Comparison of ENCODE assay signal across 18 cellular contexts in genomic region chr6:151260191-151260590, GRCh38.
"Had no signal": no experiment of that assay in that cellular context is flagged by ENCODE, and none has a peak within 500 bp of the region (broad histone marks: within the 10 kb centered on the region; RNA-seq: fewer than 3 reads in every experiment).

No MANE protein-coding gene starts in this region.

- H3K27ac ChIP-seq: lower lobe of right lung had no signal

- ATAC-seq: activated CD8-positive, alpha-beta memory T cell treated with anti-CD3 and anti-CD28 coated beads, Interleukin-2, amount 10 ng/mL, durations not matched to agents 7 days and 5 days; activated T-helper 17 cell treated with anti-CD3 and anti-CD28 coated beads, Interleukin-2, amount 50 U/mL, for 72 hours; lower lobe of right lung; natural killer cell treated with Interleukin-12 subunit alpha and Interleukin-12 subunit beta and Interleukin-15 and Interleukin-18, amount 100 ng/mL, for 72 hours had no signal

- DNase-seq: activated CD4-positive, alpha-beta memory T cell treated with anti-CD3 and anti-CD28 coated beads, Interleukin-2, amount 10 ng/mL, durations not matched to agents 7 days and 5 days; activated CD4-positive, alpha-beta T cell treated with anti-CD3 and anti-CD28 coated beads for 48 hours; activated CD4-positive, CD25-positive, alpha-beta regulatory T cell; activated CD8-positive, alpha-beta memory T cell treated with anti-CD3 and anti-CD28 coated beads, Interleukin-2, amount 10 ng/mL, durations not matched to agents 7 days and 5 days; activated naive CD4-positive, alpha-beta T cell; activated naive CD8-positive, alpha-beta T cell treated with anti-CD3 and anti-CD28 coated beads for 36 hours; activated T-cell treated with anti-CD3 and anti-CD28 coated beads, Interleukin-2, amount 50 U/mL, for 1 hour; amniotic stem cell; cortex of kidney; effector CD4-positive, alpha-beta T cell; left cardiac atrium; lower lobe of right lung; stimulated activated CD4-positive, alpha-beta T cell treated with anti-CD3 and anti-CD28 coated beads, Interleukin-2, amount 100 ng/mL, for 24 hours had no signal

- H3K36me3 Mint-ChIP-seq: activated CD8-positive, alpha-beta memory T cell treated with anti-CD3 and anti-CD28 coated beads, Interleukin-2, amount 10 ng/mL, durations not matched to agents 7 days and 5 days; activated naive CD8-positive, alpha-beta T cell treated with anti-CD3 and anti-CD28 coated beads for 36 hours; natural killer cell treated with Interleukin-12 subunit alpha and Interleukin-12 subunit beta and Interleukin-15 and Interleukin-18, amount 100 ng/mL, for 72 hours had no signal

- H3K27ac Mint-ChIP-seq: activated CD4-positive, alpha-beta memory T cell treated with anti-CD3 and anti-CD28 coated beads, Interleukin-2, amount 10 ng/mL, durations not matched to agents 7 days and 5 days; activated CD8-positive, alpha-beta memory T cell treated with anti-CD3 and anti-CD28 coated beads, Interleukin-2, amount 10 ng/mL, durations not matched to agents 7 days and 5 days; activated naive CD8-positive, alpha-beta T cell treated with anti-CD3 and anti-CD28 coated beads for 36 hours; activated T-helper 17 cell treated with anti-CD3 and anti-CD28 coated beads, Interleukin-2, amount 50 U/mL, for 72 hours; natural killer cell treated with Interleukin-12 subunit alpha and Interleukin-12 subunit beta and Interleukin-15 and Interleukin-18, amount 100 ng/mL, for 72 hours; stimulated activated naive CD8-positive, alpha-beta T cell treated with anti-CD3 and anti-CD28 coated beads, Interleukin-15, Interleukin-2, amounts not matched to agents 100 ng/mL and 50 ng/mL, for 24 hours; T-helper 2 cell treated with Interferon-gamma antibody and Interleukin-4, amounts not matched to agents 5 μg/mL and 100 μg/mL, for 36 hours; type B pancreatic cell had no signal

- H3K27me3 Mint-ChIP-seq: type B pancreatic cell had no signal

- H3K4me3 Mint-ChIP-seq: activated CD4-positive, alpha-beta memory T cell treated with anti-CD3 and anti-CD28 coated beads, Interleukin-2, amount 10 ng/mL, durations not matched to agents 7 days and 5 days; activated CD8-positive, alpha-beta memory T cell treated with anti-CD3 and anti-CD28 coated beads, Interleukin-2, amount 10 ng/mL, durations not matched to agents 7 days and 5 days; activated naive CD8-positive, alpha-beta T cell treated with anti-CD3 and anti-CD28 coated beads for 36 hours; activated T-helper 17 cell treated with anti-CD3 and anti-CD28 coated beads, Interleukin-2, amount 50 U/mL, for 72 hours; natural killer cell treated with Interleukin-12 subunit alpha and Interleukin-12 subunit beta and Interleukin-15 and Interleukin-18, amount 100 ng/mL, for 72 hours; stimulated activated naive CD8-positive, alpha-beta T cell treated with anti-CD3 and anti-CD28 coated beads, Interleukin-15, Interleukin-2, amounts not matched to agents 100 ng/mL and 50 ng/mL, for 24 hours; T-helper 2 cell treated with Interferon-gamma antibody and Interleukin-4, amounts not matched to agents 5 μg/mL and 100 μg/mL, for 36 hours; type B pancreatic cell had no signal

- H3K4me1 Mint-ChIP-seq: activated CD4-positive, alpha-beta memory T cell treated with anti-CD3 and anti-CD28 coated beads, Interleukin-2, amount 10 ng/mL, durations not matched to agents 7 days and 5 days; activated CD8-positive, alpha-beta memory T cell treated with anti-CD3 and anti-CD28 coated beads, Interleukin-2, amount 10 ng/mL, durations not matched to agents 7 days and 5 days; activated naive CD8-positive, alpha-beta T cell treated with anti-CD3 and anti-CD28 coated beads for 36 hours; activated T-helper 17 cell treated with anti-CD3 and anti-CD28 coated beads, Interleukin-2, amount 50 U/mL, for 72 hours had no signal

- H3K9me3 Mint-ChIP-seq: activated CD4-positive, alpha-beta memory T cell treated with anti-CD3 and anti-CD28 coated beads, Interleukin-2, amount 10 ng/mL, durations not matched to agents 7 days and 5 days; activated naive CD8-positive, alpha-beta T cell treated with anti-CD3 and anti-CD28 coated beads for 36 hours; activated T-helper 17 cell treated with anti-CD3 and anti-CD28 coated beads, Interleukin-2, amount 50 U/mL, for 72 hours; natural killer cell treated with Interleukin-12 subunit alpha and Interleukin-12 subunit beta and Interleukin-15 and Interleukin-18, amount 100 ng/mL, for 72 hours; stimulated activated naive CD8-positive, alpha-beta T cell treated with anti-CD3 and anti-CD28 coated beads, Interleukin-15, Interleukin-2, amounts not matched to agents 100 ng/mL and 50 ng/mL, for 24 hours; T-helper 2 cell treated with Interferon-gamma antibody and Interleukin-4, amounts not matched to agents 5 μg/mL and 100 μg/mL, for 36 hours; type B pancreatic cell had no signal
